In the genomic region with DNA sequence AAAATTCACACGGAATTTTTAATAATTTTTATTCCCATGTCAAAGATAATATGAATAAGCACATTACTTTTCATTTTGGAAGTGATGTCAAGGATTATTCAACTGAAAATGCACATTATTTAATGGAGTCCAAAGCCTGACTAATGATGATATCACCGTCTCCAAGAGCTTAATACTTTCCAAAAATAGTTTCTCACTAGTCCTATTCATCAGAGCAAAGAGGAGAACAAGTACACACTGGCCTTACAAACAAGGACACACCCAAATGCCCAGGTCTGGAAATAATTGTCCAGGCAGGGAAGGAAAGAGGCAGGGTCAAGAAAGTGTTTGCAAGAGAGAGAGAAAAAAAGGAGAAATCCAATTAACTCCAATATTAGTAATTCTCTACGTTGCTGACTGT, we compare ENCODE assay signal across 14 cellular contexts.
A peak's percentile ranks its signal among the peaks of the same experiment; 100 is the strongest.
DNase-seq lines count a peak whose midpoint lies in the region; ATAC-seq, FAIRE-seq and TF ChIP-seq lines count a peak whose summit lies in the region.
"Had no signal": no experiment of that assay in that cellular context is flagged by ENCODE, and none has a peak within 500 bp of the region (broad histone marks: within the 10 kb centered on the region; RNA-seq: fewer than 3 reads in every experiment).

No MANE protein-coding gene starts in this region.

- H3K36me3 Mint-ChIP-seq in activated naive CD4-positive, alpha-beta T cell treated with anti-CD3 and anti-CD28 coated beads, Interleukin-2, amount 10 ng/mL, durations not matched to agents 7 days and 5 days: no peaks in the 10 kb centered on the region
- H3K36me3 Mint-ChIP-seq: CD4-positive, CD25-positive, alpha-beta regulatory T cell had no signal

- H3K27ac ChIP-seq in pancreas: no peak overlapping the region

- CTCF ChIA-PET in activated naive CD4-positive, alpha-beta T cell treated with anti-CD3 and anti-CD28 coated beads, Interleukin-2, amount 10 ng/mL, durations not matched to agents 7 days and 5 days (lab: Charles Lee): no interaction called here

- no peaks in the 10 kb centered on the region for H3K27me3 ChIP-seq in pancreas

- DNase-seq in AG09309 (ENCODE audit: low read depth): peak; percentile 46
- DNase-seq in RCC 7860 (ENCODE audit: low spot score): peak; percentile 73
- DNase-seq in fibroblast of pulmonary artery (ENCODE audit: low read depth): peak; percentile 60
- DNase-seq in pancreas: no peak
- DNase-seq in activated naive CD4-positive, alpha-beta T cell treated with anti-CD3 and anti-CD28 coated beads, Interleukin-2, amount 10 ng/mL, durations not matched to agents 7 days and 5 days: no peak
- DNase-seq in SKM-1 treated with dmso at 0.1 percent for 144 hours (lab: John Stamatoyannopoulos, UW; ENCODE audit: unreplicated experiment): no peak
- DNase-seq in HTR-8/SVneo (ENCODE audit: insufficient read length, low spot score): no peak
- DNase-seq: activated naive CD4-positive, alpha-beta T cell treated with Interleukin-2 at 50 U/mL for 16 hours; CD4-positive, CD25-positive, alpha-beta regulatory T cell; endodermal cell; NCI-H1092; stimulated activated CD4-positive, alpha-beta T cell treated with anti-CD3 and anti-CD28 coated beads, Interleukin-15, amount 100 ng/mL, for 24 hours had no signal

- H3K4me1 ChIP-seq in pancreas: no peaks in the 10 kb centered on the region

- no peaks in the 10 kb centered on the region for H3K36me3 ChIP-seq in pancreas

- H3K4me3 ChIP-seq in AG09309 (ENCODE audit: control insufficient read depth, low read depth, low read length) (no peak overlapping the region), fibroblast of pulmonary artery (replicated peaks; ENCODE audit: low read depth, low read length) (no peak overlapping the region), pancreas (no peak overlapping the region)

- FAIRE-seq in RCC 7860 (lab: Jason Lieb, UNC): peak; percentile 91
- no peak for FAIRE-seq in pancreas (lab: Jason Lieb, UNC)
- FAIRE-seq in HTR-8/SVneo (lab: Jason Lieb, UNC): no peak
- FAIRE-seq: GM12892 had no signal

- no peaks in the 10 kb centered on the region for H3K9me3 ChIP-seq in pancreas

- H3K4me1 Mint-ChIP-seq in activated naive CD4-positive, alpha-beta T cell treated with anti-CD3 and anti-CD28 coated beads, Interleukin-2, amount 10 ng/mL, durations not matched to agents 7 days and 5 days: no peaks in the 10 kb centered on the region
- H3K4me1 Mint-ChIP-seq: CD4-positive, CD25-positive, alpha-beta regulatory T cell had no signal

- no peaks in the 10 kb centered on the region for H3K9me3 Mint-ChIP-seq in activated naive CD4-positive, alpha-beta T cell treated with anti-CD3 and anti-CD28 coated beads, Interleukin-2, amount 10 ng/mL, durations not matched to agents 7 days and 5 days
- H3K9me3 Mint-ChIP-seq: CD4-positive, CD25-positive, alpha-beta regulatory T cell; endodermal cell had no signal

- H3K4me3 Mint-ChIP-seq in activated naive CD4-positive, alpha-beta T cell treated with anti-CD3 and anti-CD28 coated beads, Interleukin-2, amount 10 ng/mL, durations not matched to agents 7 days and 5 days: no peak overlapping the region
- H3K4me3 Mint-ChIP-seq: CD4-positive, CD25-positive, alpha-beta regulatory T cell; endodermal cell had no signal

- TF ChIP-seq CTCF in AG09309 (IDR thresholded peaks at IDR 0.05; ENCODE audit: control insufficient read depth, insufficient read depth, low read depth, low read length, missing control alignments) (no peak), fibroblast of pulmonary artery (IDR thresholded peaks at IDR 0.05; ENCODE audit: low read length, missing control alignments) (no peak), pancreas (IDR thresholded peaks at IDR 0.05) (no peak)

- ATAC-seq in pancreas (peak in 3 of 4 donors; percentile 62 to 73 (median 66)), GM19351 (IDR thresholded peaks at IDR 0.05; ENCODE audit: unreplicated experiment) (no peak)

- intact Hi-C loops in pancreas (cut with DNase I): no loop called here

- no peak overlapping the region for H3K27ac Mint-ChIP-seq in activated naive CD4-positive, alpha-beta T cell treated with anti-CD3 and anti-CD28 coated beads, Interleukin-2, amount 10 ng/mL, durations not matched to agents 7 days and 5 days
- H3K27ac Mint-ChIP-seq: CD4-positive, CD25-positive, alpha-beta regulatory T cell; endodermal cell had no signal

- H3K27me3 Mint-ChIP-seq in activated naive CD4-positive, alpha-beta T cell treated with anti-CD3 and anti-CD28 coated beads, Interleukin-2, amount 10 ng/mL, durations not matched to agents 7 days and 5 days: no peaks in the 10 kb centered on the region

- 52% methylated on average over 3 of the region's 3 CpGs for WGBS in pancreas, 2 donors

Comparison
In these comparisons a context has a peak if more than half of its experiments do, and no peak if none do; other contexts are left out.
1. DNase-seq: peak in AG09309 (single experiment), RCC 7860 (single experiment) and fibroblast of pulmonary artery (single experiment); none in pancreas (0 of 6), activated naive CD4-positive, alpha-beta T cell treated with anti-CD3 and anti-CD28 coated beads, Interleukin-2, amount 10 ng/mL, durations not matched to agents 7 days and 5 days (single experiment), SKM-1 treated with dmso at 0.1 percent for 144 hours (single experiment) and HTR-8/SVneo (single experiment).